ENCODE assay signal across 19 cellular contexts in the genomic region with DNA sequence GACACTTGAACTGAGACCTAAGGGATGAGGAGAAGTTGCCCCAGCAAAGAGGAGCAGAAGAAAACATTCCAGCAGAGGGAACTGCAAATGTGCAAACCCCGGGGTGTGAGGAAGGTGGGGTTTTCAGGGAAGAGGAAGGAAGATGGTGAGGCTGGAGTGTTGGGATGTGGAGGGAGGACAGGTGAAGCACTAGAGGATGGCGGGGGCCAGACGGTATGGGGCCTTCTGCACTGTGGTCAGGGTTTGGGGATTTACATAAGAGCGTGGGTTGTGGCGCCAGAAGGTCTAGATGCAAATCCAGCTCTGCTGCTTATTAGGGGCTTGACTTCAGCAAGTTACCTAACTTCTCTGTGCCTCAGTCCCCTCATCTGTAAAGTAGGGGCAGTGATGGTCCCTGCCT.
"Had no signal": no experiment of that assay in that cellular context is flagged by ENCODE, and none has a peak within 500 bp of the region (broad histone marks: within the 10 kb centered on the region; RNA-seq: fewer than 3 reads in every experiment).

No MANE protein-coding gene starts in this region.

- DNase-seq: effector memory CD4-positive, alpha-beta T cell; esophagus squamous epithelium; foreskin fibroblast; kidney glomerular epithelial cell; mammary epithelial cell; mucosa of descending colon; nucleus accumbens; pancreas; retina; stimulated activated CD4-positive, alpha-beta T cell treated with anti-CD3 and anti-CD28 coated beads, Interleukin-4, amount 100 ng/mL, for 1 hour; tibial artery; upper lobe of left lung; uterus had no signal

- H2AFZ ChIP-seq: hepatocyte had no signal

- H3K4me2 ChIP-seq: hepatocyte had no signal

- ATAC-seq: gastroesophageal sphincter; mucosa of descending colon; naive thymus-derived CD8-positive, alpha-beta T cell; pancreas; psoas muscle; right lobe of liver; stimulated activated memory B cell treated with anti-CD40 and anti-IgM and Interleukin-4, amounts not matched to agents 10 μg/mL and 1 μg/mL and 100 μg/mL, for 72 hours had no signal

- H3K36me3 ChIP-seq: esophagus squamous epithelium, gastroesophageal sphincter, pancreas, right lobe of liver, tibial artery, upper lobe of left lung, uterus had no signal

- H3K4me3 ChIP-seq: esophagus squamous epithelium, gastroesophageal sphincter, hepatocyte, mucosa of descending colon, pancreas, psoas muscle, right lobe of liver, tibial artery, upper lobe of left lung, uterus had no signal

- FAIRE-seq: pancreas had no signal

- H3K27ac ChIP-seq: esophagus squamous epithelium, gastroesophageal sphincter, hepatocyte, pancreas, psoas muscle, right lobe of liver, tibial artery, upper lobe of left lung, uterus had no signal

- H3K79me2 ChIP-seq: hepatocyte had no signal

- H3K4me1 ChIP-seq: esophagus squamous epithelium, gastroesophageal sphincter, pancreas, psoas muscle, right lobe of liver, tibial artery, upper lobe of left lung, uterus had no signal

- H3K9me3 ChIP-seq: mucosa of descending colon, pancreas, right lobe of liver, uterus had no signal

- H3K27me3 ChIP-seq: hepatocyte, pancreas, right lobe of liver, upper lobe of left lung, uterus had no signal
